17 cellular contexts compared by ENCODE assay signal in the genomic region with DNA sequence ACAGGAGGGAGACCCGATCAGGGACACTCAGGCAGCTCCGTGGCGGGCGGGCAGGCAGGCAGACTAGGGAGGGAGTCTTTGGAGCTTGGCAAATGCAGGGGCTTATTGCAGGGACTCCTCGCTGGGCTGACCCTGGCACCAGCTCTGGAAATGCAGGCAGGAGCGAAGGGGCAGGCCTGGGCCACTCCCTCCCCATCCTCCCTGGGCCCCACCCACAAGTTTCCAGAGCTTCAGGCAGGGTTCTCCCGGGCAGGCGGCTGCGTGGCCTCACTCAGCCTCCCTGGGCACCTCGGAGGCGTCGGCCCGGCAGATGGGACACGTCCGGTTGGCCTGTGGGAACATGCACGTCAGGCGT. TPM values are rescaled to one million over a fixed set of nuclear protein-coding genes. Genes with fewer than 3 reads are reported as not detected.
DNase-seq lines count a peak whose midpoint lies in the region; ATAC-seq and TF ChIP-seq lines count a peak whose summit lies in the region.
"Had no signal": no experiment of that assay in that cellular context is flagged by ENCODE, and none has a peak within 500 bp of the region (broad histone marks: within the 10 kb centered on the region; RNA-seq: fewer than 3 reads in every experiment).

No MANE protein-coding gene starts in this region.

- H3K4me1 Mint-ChIP-seq in stimulated activated memory B cell treated with anti-CD40 and anti-IgM and Interleukin-4, amounts not matched to agents 10 μg/mL and 1 μg/mL and 100 μg/mL, for 72 hours = peaks cover 44% of the 10 kb centered on the region
- peaks cover 29% of the 10 kb centered on the region for H3K4me1 Mint-ChIP-seq in activated CD4-positive, alpha-beta T cell treated with anti-CD3 and anti-CD28 coated beads for 36 hours

- CTCF ChIA-PET in activated CD4-positive, alpha-beta T cell treated with anti-CD3 and anti-CD28 coated beads for 36 hours (lab: Charles Lee) = no interaction called here

- ATAC-seq in Right ventricle myocardium inferior = peak; percentile 15
- ATAC-seq in gastroesophageal sphincter = peak; percentile 14
- ATAC-seq in stimulated activated memory B cell treated with anti-CD40 and anti-IgM and Interleukin-4, amounts not matched to agents 10 μg/mL and 1 μg/mL and 100 μg/mL, for 72 hours = no peak
- ATAC-seq in HG03196 (IDR thresholded peaks at IDR 0.05; ENCODE audit: unreplicated experiment) = no peak
- no peak for ATAC-seq in activated CD4-positive, alpha-beta T cell treated with anti-CD3 and anti-CD28 coated beads for 36 hours

- no peaks in the 10 kb centered on the region for H3F3A ChIP-seq in OCI-LY1 (ENCODE audit: insufficient read depth, low read length)

- H3K4me1 ChIP-seq in right atrium auricular region (peaks cover 0 to 40% of the 10 kb centered on the region in 2 donors), OCI-LY1 (ENCODE audit: insufficient read depth, low read length, severe bottlenecking) (peaks cover 49% of the 10 kb centered on the region), gastroesophageal sphincter (peaks cover 0 to 55% (median 20%) of the 10 kb centered on the region in 3 donors), uterus (peaks cover 0 to 4% of the 10 kb centered on the region in 2 donors)

- no peaks in the 10 kb centered on the region for H3K27me3 Mint-ChIP-seq in stimulated activated memory B cell treated with anti-CD40 and anti-IgM and Interleukin-4, amounts not matched to agents 10 μg/mL and 1 μg/mL and 100 μg/mL, for 72 hours
- H3K27me3 Mint-ChIP-seq in activated CD4-positive, alpha-beta T cell treated with anti-CD3 and anti-CD28 coated beads for 36 hours = no peaks in the 10 kb centered on the region

- intact Hi-C loops in Right ventricle myocardium inferior (cut with DNase I) (no loop called here), uterus (cut with DNase I; ENCODE audit: low total_unique reads) (no loop called here)
- intact Hi-C loops in activated CD4-positive, alpha-beta T cell treated with anti-CD3 and anti-CD28 coated beads for 36 hours (cut with DNase I, micrococcal nuclease) = no loop called here

- H3K36me3 Mint-ChIP-seq in stimulated activated memory B cell treated with anti-CD40 and anti-IgM and Interleukin-4, amounts not matched to agents 10 μg/mL and 1 μg/mL and 100 μg/mL, for 72 hours = peaks cover 28% of the 10 kb centered on the region
- peaks cover 25% of the 10 kb centered on the region for H3K36me3 Mint-ChIP-seq in activated CD4-positive, alpha-beta T cell treated with anti-CD3 and anti-CD28 coated beads for 36 hours (ENCODE audit: low read depth)

- H3K9me3 Mint-ChIP-seq in stimulated activated memory B cell treated with anti-CD40 and anti-IgM and Interleukin-4, amounts not matched to agents 10 μg/mL and 1 μg/mL and 100 μg/mL, for 72 hours = no peaks in the 10 kb centered on the region
- H3K9me3 Mint-ChIP-seq in activated CD4-positive, alpha-beta T cell treated with anti-CD3 and anti-CD28 coated beads for 36 hours (ENCODE audit: low read depth) = no peaks in the 10 kb centered on the region
- H3K9me3 Mint-ChIP-seq: GM23338 had no signal

- H4K20me1 ChIP-seq in OCI-LY1 (ENCODE audit: insufficient read depth, low read length) = no peaks in the 10 kb centered on the region

- TF ChIP-seq POLR2A in gastroesophageal sphincter (IDR thresholded peaks at IDR 0.05) = no peak
- TF ChIP-seq POLR2A in uterus (IDR thresholded peaks at IDR 0.05) = no peak

- POLR2A ChIA-PET in activated CD4-positive, alpha-beta T cell treated with anti-CD3 and anti-CD28 coated beads for 36 hours (lab: Charles Lee) = no interaction called here

- H3K4me3 ChIP-seq in right atrium auricular region (no peak overlapping the region), OCI-LY1 (ENCODE audit: low read depth, low read length, poor library complexity, severe bottlenecking) (no peak overlapping the region), gastroesophageal sphincter (no peak overlapping the region), uterus (no peak overlapping the region)
- H3K4me3 ChIP-seq: GM23338, smooth muscle cell had no signal

- TF ChIP-seq EP300 in gastroesophageal sphincter (IDR thresholded peaks at IDR 0.05) = no peak

- H3K36me3 ChIP-seq in right atrium auricular region (peaks cover 53% of the 10 kb centered on the region), OCI-LY1 (ENCODE audit: insufficient read depth, low read length) (peaks cover 67% of the 10 kb centered on the region), gastroesophageal sphincter (peaks cover 0 to 59% of the 10 kb centered on the region in 2 donors), uterus (no peaks in the 10 kb centered on the region)

- H3K9me2 ChIP-seq in OCI-LY1 (ENCODE audit: low read depth, low read length) = no peaks in the 10 kb centered on the region

- no peak for TF ChIP-seq CTCF in right atrium auricular region (IDR thresholded peaks at IDR 0.05)
- TF ChIP-seq CTCF in OCI-LY1 (IDR thresholded peaks at IDR 0.05; ENCODE audit: low read length) = no peak
- TF ChIP-seq CTCF in gastroesophageal sphincter (IDR thresholded peaks at IDR 0.05) = no peak
- no peak for TF ChIP-seq CTCF in uterus (IDR thresholded peaks at IDR 0.05)

- no CpG with 5 or more reads among the region's 17 CpGs for WGBS in gastroesophageal sphincter (ENCODE audit: low coverage in 1 of 2), 2 donors

- H2AFZ ChIP-seq in OCI-LY1 (ENCODE audit: low read length) = no peak overlapping the region
- H2AFZ ChIP-seq: GM23338, parathyroid adenoma had no signal

- H3K79me2 ChIP-seq in OCI-LY1 (ENCODE audit: insufficient read depth, low read length) = peaks cover 8% of the 10 kb centered on the region; the same call in 1 of the 2 replicates

- DNase-seq in Right ventricle myocardium inferior (ENCODE audit: missing footprints) = peak; percentile 66
- DNase-seq in right atrium auricular region (ENCODE audit: low spot score) = no peak
- no peak for DNase-seq in uterus
- no peak for DNase-seq in activated CD4-positive, alpha-beta T cell treated with anti-CD3 and anti-CD28 coated beads for 36 hours
- DNase-seq: activated gamma-delta T cell, DMS153, KBM-7, NCI-H748 treated with DMSO at 0.1 percent for 48 hours had no signal

- H3K9ac ChIP-seq in OCI-LY1 (ENCODE audit: low read length) = no peak overlapping the region
- H3K9ac ChIP-seq: parathyroid adenoma had no signal

- H3K9me3 ChIP-seq in right atrium auricular region (no peaks in the 10 kb centered on the region), OCI-LY1 (ENCODE audit: low read length) (no peaks in the 10 kb centered on the region), gastroesophageal sphincter (no peaks in the 10 kb centered on the region), uterus (no peaks in the 10 kb centered on the region)

- no peaks in the 10 kb centered on the region for H3K27me3 ChIP-seq in right atrium auricular region
- no peaks in the 10 kb centered on the region for H3K27me3 ChIP-seq in OCI-LY1 (ENCODE audit: insufficient read depth, low read length)
- H3K27me3 ChIP-seq in gastroesophageal sphincter = no peaks in the 10 kb centered on the region
- H3K27me3 ChIP-seq in uterus = no peaks in the 10 kb centered on the region

- peak overlapping the region; percentile 88 for H3K27ac Mint-ChIP-seq in stimulated activated memory B cell treated with anti-CD40 and anti-IgM and Interleukin-4, amounts not matched to agents 10 μg/mL and 1 μg/mL and 100 μg/mL, for 72 hours
- no peak overlapping the region for H3K27ac Mint-ChIP-seq in activated CD4-positive, alpha-beta T cell treated with anti-CD3 and anti-CD28 coated beads for 36 hours
- H3K27ac Mint-ChIP-seq: GM23338 had no signal

- peak overlapping the region; percentile 18 for H3K4me3 Mint-ChIP-seq in stimulated activated memory B cell treated with anti-CD40 and anti-IgM and Interleukin-4, amounts not matched to agents 10 μg/mL and 1 μg/mL and 100 μg/mL, for 72 hours
- no peak overlapping the region for H3K4me3 Mint-ChIP-seq in activated CD4-positive, alpha-beta T cell treated with anti-CD3 and anti-CD28 coated beads for 36 hours
- H3K4me3 Mint-ChIP-seq: GM23338 had no signal

- no peak overlapping the region for H3K27ac ChIP-seq in right atrium auricular region
- peak overlapping the region; percentile 95 for H3K27ac ChIP-seq in OCI-LY1 (ENCODE audit: low read depth, low read length, poor library complexity, severe bottlenecking)
- peak overlapping the region in 1 of 4 donors; percentile 3 for H3K27ac ChIP-seq in gastroesophageal sphincter
- no peak overlapping the region for H3K27ac ChIP-seq in uterus
- H3K27ac ChIP-seq: epithelial cell of prostate, parathyroid adenoma, VCaP had no signal

- no peak overlapping the region for H3K4me2 ChIP-seq in OCI-LY1 (ENCODE audit: low read length)
- H3K4me2 ChIP-seq: GM23338, smooth muscle cell had no signal

RNA-seq across cellular contexts. Expression of a gene that starts 8.5 kb away (rescaled TPM):
- total RNA-seq in Right ventricle myocardium inferior (25.5 TPM), right atrium auricular region (10 to 100 TPM; 10.7 to 12.4 TPM), gastroesophageal sphincter (10 to 100 TPM in 3 of 4 donors, 1 to 10 TPM in 1; 8.9 to 15.9 (median 12.4) TPM), uterus (10 to 100 TPM in 2 of 4 donors, 1 to 10 TPM in 2; 1.2 to 32.6 (median 9.2) TPM)
- 10 to 100 TPM; 61.6 to 62.9 TPM for total RNA-seq in activated CD4-positive, alpha-beta T cell treated with anti-CD3 and anti-CD28 coated beads for 36 hours

RNA-seq across cellular contexts. Expression of a gene that starts 20.4 kb away (rescaled TPM):
- 0.19 TPM for total RNA-seq in Right ventricle myocardium inferior
- total RNA-seq in right atrium auricular region = under 1 TPM in 1 of 2 donors, not detected in 1; 0.12 TPM
- under 1 TPM in 1 of 4 donors, not detected in 3; 0.15 TPM for total RNA-seq in gastroesophageal sphincter
- total RNA-seq in uterus = under 1 TPM in 3 of 4 donors, not detected in 1; under 0.01 to 0.35 (median 0.09) TPM
- total RNA-seq in activated CD4-positive, alpha-beta T cell treated with anti-CD3 and anti-CD28 coated beads for 36 hours = under 1 TPM; 0.37 to 0.61 TPM
- total RNA-seq: GM23338 had no signal

Comparison
In these comparisons a context has a peak if more than half of its experiments do, and no peak if none do; other contexts are left out.
1. ATAC-seq: peak in Right ventricle myocardium inferior (single experiment) and gastroesophageal sphincter (single experiment); none in stimulated activated memory B cell treated with anti-CD40 and anti-IgM and Interleukin-4, amounts not matched to agents 10 μg/mL and 1 μg/mL and 100 μg/mL, for 72 hours (single experiment), HG03196 (single experiment) and activated CD4-positive, alpha-beta T cell treated with anti-CD3 and anti-CD28 coated beads for 36 hours (single experiment).